In the genomic region with DNA sequence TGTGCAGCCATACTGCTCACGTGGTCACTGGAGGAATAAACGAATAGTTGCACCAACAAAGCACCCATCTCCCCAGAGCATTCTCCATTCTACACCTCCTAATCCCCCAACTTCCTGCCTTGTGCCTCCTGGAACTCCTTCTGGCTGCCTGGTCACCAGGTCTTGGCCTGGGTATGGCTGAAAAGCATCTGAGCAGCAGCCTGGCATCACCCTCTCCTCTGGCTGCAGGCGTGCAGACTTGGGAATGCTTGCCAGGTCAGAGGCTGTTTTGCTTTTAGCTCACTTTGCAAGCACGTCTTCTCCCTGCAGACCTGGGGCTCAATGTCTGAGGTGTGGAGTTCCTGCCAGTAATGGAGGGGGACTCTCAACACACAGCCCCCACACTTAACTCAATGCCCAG, we compare ENCODE assay signal across 21 cellular contexts. TPM values are rescaled to one million over a fixed set of nuclear protein-coding genes. Genes with fewer than 3 reads are reported as not detected.
DNase-seq lines count a peak whose midpoint lies in the region; ATAC-seq and TF ChIP-seq lines count a peak whose summit lies in the region.
"Had no signal": no experiment of that assay in that cellular context is flagged by ENCODE, and none has a peak within 500 bp of the region (broad histone marks: within the 10 kb centered on the region; RNA-seq: fewer than 3 reads in every experiment).

No MANE protein-coding gene starts in this region.

- 46 to 58% methylated on average over 4 of the region's 4 CpGs for WGBS in heart right ventricle, 2 donors
- WGBS in right cardiac atrium: 41% methylated on average over 4 of the region's 4 CpGs

- POLR2A ChIA-PET in HEK293T (lab: Yijun Ruan, JAX): no interaction called here

- H3K27me3 Mint-ChIP-seq in stimulated activated naive CD8-positive, alpha-beta T cell treated with anti-CD3 and anti-CD28 coated beads, Interleukin-15, amount 100 ng/mL, for 72 hours: peaks cover 42% of the 10 kb centered on the region

- H3K9me3 Mint-ChIP-seq in stimulated activated naive CD8-positive, alpha-beta T cell treated with anti-CD3 and anti-CD28 coated beads, Interleukin-15, amount 100 ng/mL, for 72 hours: no peaks in the 10 kb centered on the region
- H3K9me3 Mint-ChIP-seq: T-cell had no signal

- no peak overlapping the region for H3K4me3 Mint-ChIP-seq in stimulated activated naive CD8-positive, alpha-beta T cell treated with anti-CD3 and anti-CD28 coated beads, Interleukin-15, amount 100 ng/mL, for 72 hours
- H3K4me3 Mint-ChIP-seq: T-cell had no signal

- TF ChIP-seq EP300 in Ishikawa (IDR thresholded peaks at IDR 0.05; ENCODE audit: borderline replicate concordance): no peak

- TF ChIP-seq CTCF in heart right ventricle (IDR thresholded peaks at IDR 0.05): no peak

- intact Hi-C loops in heart right ventricle (cut with DNase I): no loop called here
- intact Hi-C loops in right cardiac atrium (cut with DNase I): no loop called here

- CTCF ChIA-PET in HEK293T (lab: Yijun Ruan, JAX): interaction anchor here (0.6 kb wide), 1 partner anchor 77 kb away, joined by 3 read pairs; no protein-coding TSS in a partner anchor

- peak in 5 of 8 donors; percentile 35 to 58 (median 50) for ATAC-seq in heart right ventricle
- ATAC-seq in right cardiac atrium: no peak
- ATAC-seq in stimulated activated naive CD8-positive, alpha-beta T cell treated with anti-CD3 and anti-CD28 coated beads, Interleukin-15, amount 100 ng/mL, for 72 hours: no peak
- ATAC-seq: SK-N-SH treated with all-trans-retinoic acid at 6 μM for 48 hours, T-cell had no signal

- no peak for TF ChIP-seq RAD21 in Ishikawa (IDR thresholded peaks at IDR 0.05; ENCODE audit: low read depth)

- no peaks in the 10 kb centered on the region for H3K36me3 ChIP-seq in heart right ventricle

- H3K4me1 Mint-ChIP-seq in stimulated activated naive CD8-positive, alpha-beta T cell treated with anti-CD3 and anti-CD28 coated beads, Interleukin-15, amount 100 ng/mL, for 72 hours: no peaks in the 10 kb centered on the region
- H3K4me1 Mint-ChIP-seq: T-cell had no signal

- no peak overlapping the region for H3K27ac Mint-ChIP-seq in stimulated activated naive CD8-positive, alpha-beta T cell treated with anti-CD3 and anti-CD28 coated beads, Interleukin-15, amount 100 ng/mL, for 72 hours
- H3K27ac Mint-ChIP-seq: T-cell had no signal

- H3K4me3 ChIP-seq in heart right ventricle (no peak overlapping the region), right cardiac atrium (ENCODE audit: low read length) (no peak overlapping the region)

- no peak overlapping the region for H3K27ac ChIP-seq in heart right ventricle
- no peak overlapping the region for H3K27ac ChIP-seq in right cardiac atrium (ENCODE audit: low read length)
- H3K27ac ChIP-seq: C4-2B had no signal

- H3K9me3 ChIP-seq in heart right ventricle (no peaks in the 10 kb centered on the region), right cardiac atrium (ENCODE audit: control insufficient read depth, low read length) (no peaks in the 10 kb centered on the region)

- H3K4me1 ChIP-seq in heart right ventricle: peaks cover 0 to 8% (median 0%) of the 10 kb centered on the region in 9 donors
- H3K4me1 ChIP-seq in right cardiac atrium (ENCODE audit: control insufficient read depth, insufficient read depth, low read length): no peaks in the 10 kb centered on the region

- H3K27me3 ChIP-seq in heart right ventricle (peaks cover 0 to 19% (median 7%) of the 10 kb centered on the region in 7 donors), right cardiac atrium (ENCODE audit: control insufficient read depth, insufficient read depth) (no peaks in the 10 kb centered on the region)

- no peak for DNase-seq in heart right ventricle
- no peak for DNase-seq in right cardiac atrium
- peak; percentile 59 for DNase-seq in cerebellum (ENCODE audit: low spot score)
- DNase-seq in stimulated activated naive CD8-positive, alpha-beta T cell treated with anti-CD3 and anti-CD28 coated beads, Interleukin-15, amount 100 ng/mL, for 72 hours: no peak
- DNase-seq in NCI-H128 (lab: John Stamatoyannopoulos, UW; ENCODE audit: unreplicated experiment): no peak
- DNase-seq in HEK293T (ENCODE audit: extremely low spot score): no peak
- DNase-seq: GF-D8, GOT3, NCI-H1105, NCI-H187 treated with DMSO at 0.1 percent for 48 hours, NCI-H345, NCI-H524 treated with DMSO at 0.1 percent for 48 hours, OCI-M1, SIG-M5, T-cell had no signal

TF ChIP-seq in Ishikawa, 13 proteins besides CTCF, POLR2A, EP300 and RAD21:
- TF ChIP-seq YY1 (IDR thresholded peaks at IDR 0.05; ENCODE audit: low read depth): no peak
- TF ChIP-seq USF1 (IDR thresholded peaks at IDR 0.05): peak; percentile 26; the same call in 1 of the 2 replicates
- TF ChIP-seq TEAD4 (IDR thresholded peaks at IDR 0.05): no peak
- TF ChIP-seq NFIC (IDR thresholded peaks at IDR 0.05): no peak

TF ChIP-seq in HEK293T, 16 proteins besides CTCF, POLR2A, EP300 and RAD21:
- no peak for TF ChIP-seq ARNT (IDR thresholded peaks at IDR 0.05)
- no peak for TF ChIP-seq ELF4 (IDR thresholded peaks at IDR 0.05)
- TF ChIP-seq ZNF384 (IDR thresholded peaks at IDR 0.05): no peak
- TF ChIP-seq L3MBTL2 (conservative IDR thresholded peaks at IDR 0.05): no peak
- TF ChIP-seq PKNOX1 (IDR thresholded peaks at IDR 0.05): no peak
- TF ChIP-seq CTBP1 (IDR thresholded peaks at IDR 0.05; ENCODE audit: borderline replicate concordance): no peak
- TF ChIP-seq SUZ12 (IDR thresholded peaks at IDR 0.05): no peak
- TF ChIP-seq FOXM1 (IDR thresholded peaks at IDR 0.05; ENCODE audit: borderline replicate concordance): no peak
- no peak for TF ChIP-seq BHLHE40 (IDR thresholded peaks at IDR 0.05; ENCODE audit: borderline replicate concordance)
- TF ChIP-seq FOXK2 (IDR thresholded peaks at IDR 0.05): no peak
- TF ChIP-seq NFRKB (IDR thresholded peaks at IDR 0.05): no peak
- TF ChIP-seq LEF1 (IDR thresholded peaks at IDR 0.05; ENCODE audit: borderline replicate concordance): no peak
- TF ChIP-seq TARDBP (IDR thresholded peaks at IDR 0.05): no peak
- no peak for TF ChIP-seq SP1 (IDR thresholded peaks at IDR 0.05)
- no peak for TF ChIP-seq HDGF (IDR thresholded peaks at IDR 0.05; ENCODE audit: borderline replicate concordance)

RNA-seq across cellular contexts. Expression of gene KCNJ11, which starts 33.3 kb away (rescaled TPM):
- total RNA-seq in heart right ventricle (10 to 100 TPM in 8 of 10 donors, 1 to 10 TPM in 2; 8.9 to 27.0 (median 14.4) TPM), right cardiac atrium (10 to 100 TPM in 3 of 4 donors, 1 to 10 TPM in 1; 9.2 to 33.1 (median 25.2) TPM), cerebellum (10.9 TPM)
- polyA plus RNA-seq in heart right ventricle (10 to 100 TPM; 11.1 to 15.0 TPM), right cardiac atrium (18.6 TPM)
- total RNA-seq: Daoy, RPMI7951 had no signal

RNA-seq across cellular contexts. Expression of gene ABCC8, which starts 54.9 kb away (rescaled TPM):
- total RNA-seq in heart right ventricle: 1 to 10 TPM in 9 of 10 donors, under 1 TPM in 1; 0.47 to 7.5 (median 4.9) TPM
- polyA plus RNA-seq in heart right ventricle: 1 to 10 TPM; 1.3 to 8.6 TPM
- 1 to 10 TPM in 3 of 4 donors, under 1 TPM in 1; 0.61 to 6.8 (median 3.3) TPM for total RNA-seq in right cardiac atrium
- polyA plus RNA-seq in right cardiac atrium: 6.4 TPM
- 29.0 TPM for total RNA-seq in cerebellum
- total RNA-seq: A673, Daoy, RPMI7951, T-cell had no signal

Comparison
In these comparisons a context has a peak if more than half of its experiments do, and no peak if none do; other contexts are left out.
1. ATAC-seq: peak in heart right ventricle (5 of 8); none in right cardiac atrium (0 of 2) and stimulated activated naive CD8-positive, alpha-beta T cell treated with anti-CD3 and anti-CD28 coated beads, Interleukin-15, amount 100 ng/mL, for 72 hours (single experiment).